Comparison of ENCODE assay signal across 26 cellular contexts in genomic region chr18:48756511-48757226, GRCh38.
DNase-seq lines count a peak whose midpoint lies in the region; ATAC-seq and TF ChIP-seq lines count a peak whose summit lies in the region.
"Had no signal": no experiment of that assay in that cellular context is flagged by ENCODE, and none has a peak within 500 bp of the region (broad histone marks: within the 10 kb centered on the region; RNA-seq: fewer than 3 reads in every experiment).

No MANE protein-coding gene starts in this region.

- no peaks in the 10 kb centered on the region for H3K27me3 ChIP-seq in left ventricle myocardium inferior (ENCODE audit: low read depth)
- H3K27me3 ChIP-seq in tibial nerve, result no peaks in the 10 kb centered on the region

- H3K9me3 ChIP-seq in left ventricle myocardium inferior (replicated peaks) (peaks cover 3% of the 10 kb centered on the region), tibial nerve (no peaks in the 10 kb centered on the region)

- no peak overlapping the region for H3K4me3 ChIP-seq in left ventricle myocardium inferior
- no peak overlapping the region for H3K4me3 ChIP-seq in tibial nerve
- H3K4me3 ChIP-seq: GM23248, PC-9 had no signal

- TF ChIP-seq EP300 in tibial nerve (IDR thresholded peaks at IDR 0.05), result no peak

- H3K4me1 ChIP-seq in left ventricle myocardium inferior (peaks cover 60% of the 10 kb centered on the region), tibial nerve (peaks cover 0 to 33% (median 5%) of the 10 kb centered on the region in 4 donors)

- no peak for TF ChIP-seq POLR2A in tibial nerve (IDR thresholded peaks at IDR 0.05)

- TF ChIP-seq CTCF in left ventricle myocardium inferior (IDR thresholded peaks at IDR 0.05; ENCODE audit: borderline replicate concordance) (no peak), VCaP (conservative IDR thresholded peaks at IDR 0.05) (no peak), tibial nerve (IDR thresholded peaks at IDR 0.05) (no peak)

- H3K27ac ChIP-seq in left ventricle myocardium inferior (replicated peaks) (no peak overlapping the region), VCaP (peak overlapping the region; percentile 30; the same call in 1 of the 2 replicates), tibial nerve (no peak overlapping the region)
- H3K27ac ChIP-seq: 22Rv1, C4-2B, GM23248, PC-9 had no signal

- DNase-seq in Right ventricle myocardium superior (peak; percentile 1), left ventricle myocardium inferior (no peak), M059J (ENCODE audit: low read depth) (peak; percentile 89), tibial nerve (ENCODE audit: low spot score in 2 of 2) (no peak), NCI-H128 (lab: John Stamatoyannopoulos, UW; ENCODE audit: unreplicated experiment) (no peak)
- DNase-seq: CD8-positive, alpha-beta T cell; DMS79 treated with DMSO at 0.1 percent for 48 hours; GM23248; H9; HFFc6; KBM-7; MM.1S; NCI-H1417; NCI-H1694; NCI-H2081; NCI-H2227 treated with DMSO at 0.1 percent for 48 hours; NCI-H526 treated with DMSO at 0.1 percent for 48 hours; PC-9; RPMI8226; SHP77 had no signal

- H3K36me3 ChIP-seq in left ventricle myocardium inferior (peaks cover 17% of the 10 kb centered on the region), tibial nerve (peaks cover 0 to 38% (median 0%) of the 10 kb centered on the region in 3 donors)

- intact Hi-C loops in Right ventricle myocardium superior (cut with DNase I), result no loop called here
- intact Hi-C loops in left ventricle myocardium inferior (cut with micrococcal nuclease), result no loop called here

- 75 to 83% methylated on average over 4 of the region's 4 CpGs for WGBS in tibial nerve, 2 donors

- ATAC-seq in Right ventricle myocardium superior (ENCODE audit: poor library complexity) (no peak), HG02981 (IDR thresholded peaks at IDR 0.05; ENCODE audit: unreplicated experiment) (no peak), GM18907 (IDR thresholded peaks at IDR 0.05; ENCODE audit: unreplicated experiment) (no peak)
- ATAC-seq: CD8-positive, alpha-beta T cell; SK-N-SH treated with all-trans-retinoic acid at 6 μM for 48 hours had no signal

Comparison
In these comparisons a context has a peak if more than half of its experiments do, and no peak if none do; other contexts are left out.
1. DNase-seq: peak in Right ventricle myocardium superior (single experiment) and M059J (single experiment); none in left ventricle myocardium inferior (single experiment), tibial nerve (0 of 2) and NCI-H128 (single experiment).